ENCODE assay signal across 29 cellular contexts in genomic region chr10:13136651-13137050, GRCh38.
"Had no signal": no experiment of that assay in that cellular context is flagged by ENCODE, and none has a peak within 500 bp of the region (broad histone marks: within the 10 kb centered on the region; RNA-seq: fewer than 3 reads in every experiment).

No MANE protein-coding gene starts in this region.

- H3K4me1 ChIP-seq: adrenal gland, body of pancreas, esophagus muscularis mucosa, foreskin keratinocyte, gastrocnemius medialis, heart left ventricle had no signal

- H3K36me3 ChIP-seq: cardiac muscle cell had no signal

- H3K4me3 ChIP-seq: adrenal gland, body of pancreas, cardiac muscle cell, esophagus muscularis mucosa, gastrocnemius medialis, heart left ventricle had no signal

- H3K9me3 ChIP-seq: adrenal gland, body of pancreas, esophagus muscularis mucosa, gastrocnemius medialis, heart left ventricle had no signal

- H3K27ac ChIP-seq: adrenal gland, body of pancreas, cardiac muscle cell, esophagus muscularis mucosa, foreskin keratinocyte, gastrocnemius medialis, heart left ventricle had no signal

- DNase-seq: activated CD4-positive, alpha-beta T cell treated with anti-CD3 and anti-CD28 coated beads for 36 hours; activated CD4-positive, alpha-beta T cell treated with anti-CD3 and anti-CD28 coated beads, Interleukin-2, amount 10 ng/mL, durations not matched to agents 7 days and 5 days; activated CD4-positive, alpha-beta T cell treated with anti-CD3 and anti-CD28 coated beads, Interleukin-2, amount 50 U/mL, for 4 hours; activated CD4-positive, CD25-positive, alpha-beta regulatory T cell; activated CD4-positive, CD25-positive, alpha-beta regulatory T cell treated with anti-CD3 and anti-CD28 coated beads, Interleukin-2, amount 50 U/mL, for 72 hours; activated CD8-positive, alpha-beta memory T cell treated with anti-CD3 and anti-CD28 coated beads for 24 hours; activated CD8-positive, alpha-beta T cell treated with anti-CD3 and anti-CD28 coated beads for 36 hours; activated effector memory CD4-positive, alpha-beta T cell treated with anti-CD3 and anti-CD28 coated beads, Interleukin-2, amount 50 U/mL, for 16 hours; activated naive CD4-positive, alpha-beta T cell treated with anti-CD3 and anti-CD28 coated beads for 36 hours; activated naive CD8-positive, alpha-beta T cell treated with anti-CD3 and anti-CD28 coated beads for 36 hours; activated naive CD8-positive, alpha-beta T cell treated with anti-CD3 and anti-CD28 coated beads, Interleukin-2, amount 50 U/mL, for 24 hours; activated T-cell treated with anti-CD3 and anti-CD28 coated beads, Interleukin-2, amount 50 U/mL, for 48 hours; adrenal gland; amygdala; aorta; body of pancreas; central memory CD4-positive, alpha-beta T cell; cortex of kidney; dermis blood vessel endothelial cell; effector CD4-positive, alpha-beta T cell; effector memory CD8-positive, alpha-beta T cell; foreskin keratinocyte; gastrocnemius medialis; glutamatergic neuron; heart left ventricle; hypothalamus; T-helper 2 cell had no signal

- ATAC-seq: activated CD4-positive, alpha-beta T cell treated with anti-CD3 and anti-CD28 coated beads for 36 hours; activated CD8-positive, alpha-beta T cell treated with anti-CD3 and anti-CD28 coated beads for 36 hours; activated naive CD8-positive, alpha-beta T cell treated with anti-CD3 and anti-CD28 coated beads, Interleukin-2, amount 50 U/mL, for 24 hours; body of pancreas; effector memory CD8-positive, alpha-beta T cell; foreskin keratinocyte; gastrocnemius medialis; heart left ventricle had no signal

- H3K27me3 ChIP-seq: adrenal gland, body of pancreas, cardiac muscle cell, esophagus muscularis mucosa, foreskin keratinocyte, gastrocnemius medialis, heart left ventricle had no signal
